In the genomic region with DNA sequence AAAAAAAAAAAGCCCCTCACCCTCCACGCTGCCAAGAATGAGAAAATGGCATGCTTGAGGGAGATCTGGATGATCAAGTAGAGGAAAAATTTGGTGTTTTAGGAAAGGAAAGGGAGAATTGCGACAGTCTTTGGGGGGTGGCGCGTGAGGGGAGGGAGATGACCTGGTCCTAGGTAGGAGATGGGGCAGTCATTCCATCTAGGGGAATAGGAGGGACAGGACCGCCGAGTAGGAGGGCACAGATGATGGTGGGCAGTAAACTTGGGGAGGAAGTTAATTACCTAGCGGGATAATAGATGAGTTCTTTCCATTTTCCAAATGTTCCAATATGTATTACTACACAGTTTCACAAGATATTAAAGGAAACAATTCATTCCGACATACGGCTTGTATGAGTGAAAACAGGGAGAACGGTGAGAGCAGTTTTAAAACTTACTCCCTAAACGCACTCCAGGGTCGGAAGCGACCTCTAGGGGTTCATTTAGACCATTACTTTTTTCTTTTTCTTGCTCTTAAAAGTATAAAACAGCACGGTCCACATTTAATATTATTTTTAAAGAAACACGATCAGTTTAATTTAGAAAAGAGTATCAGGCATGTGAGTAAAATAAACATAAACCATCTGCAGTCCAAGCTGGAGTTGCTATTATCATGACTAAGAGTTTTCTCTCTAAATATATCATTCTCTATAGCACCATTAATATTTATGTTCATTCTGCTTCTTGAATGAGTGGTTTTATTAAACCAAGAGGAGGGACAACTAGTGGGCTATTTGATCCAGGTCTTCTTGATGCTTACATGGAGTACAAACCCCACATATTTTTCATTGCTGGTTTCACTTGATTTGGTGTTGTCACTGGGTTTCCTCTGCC, we compare ENCODE assay signal across 9 cellular contexts. TPM values are rescaled to one million over a fixed set of nuclear protein-coding genes. Genes with fewer than 3 reads are reported as not detected.
DNase-seq lines count a peak whose midpoint lies in the region; ATAC-seq, FAIRE-seq and TF ChIP-seq lines count a peak whose summit lies in the region.
"Had no signal": no experiment of that assay in that cellular context is flagged by ENCODE, and none has a peak within 500 bp of the region (broad histone marks: within the 10 kb centered on the region; RNA-seq: fewer than 3 reads in every experiment).

No MANE protein-coding gene starts in this region.

- H3K4me2 ChIP-seq in endothelial cell of umbilical vein (ENCODE audit: insufficient read depth, low read length), result peak overlapping the region; percentile 85
- H3K4me2 ChIP-seq in neural cell (ENCODE audit: low read length), result no peak overlapping the region

- peak overlapping the region; percentile 50 for H3K4me3 Mint-ChIP-seq in T-helper 17 cell

- peaks cover 9% of the 10 kb centered on the region for H3K27me3 Mint-ChIP-seq in T-helper 17 cell

- H3K9me3 ChIP-seq in T-helper 17 cell (ENCODE audit: control insufficient read depth, low read length, poor library complexity, severe bottlenecking) (no peaks in the 10 kb centered on the region), endothelial cell of umbilical vein (replicated peaks; ENCODE audit: control insufficient read depth, insufficient read depth, low read length) (no peaks in the 10 kb centered on the region), neural cell (ENCODE audit: low read length) (no peaks in the 10 kb centered on the region)

- no peak for TF ChIP-seq EP300 in neural cell (conservative IDR thresholded peaks at IDR 0.05; ENCODE audit: poor library complexity, severe bottlenecking)

- H3F3A ChIP-seq in neural cell (ENCODE audit: insufficient read depth, low read length, poor library complexity, severe bottlenecking), result no peaks in the 10 kb centered on the region

- H3K36me3 Mint-ChIP-seq in T-helper 17 cell (ENCODE audit: low read depth), result peaks cover 5% of the 10 kb centered on the region

- H3K27ac Mint-ChIP-seq in T-helper 17 cell, result no peak overlapping the region

- intact Hi-C loops in endothelial cell of umbilical vein (cut with micrococcal nuclease), result loop anchor here (1.0 to 5.0 kb wide), 2 partner anchors 160 to 181 kb away; no protein-coding TSS in a partner anchor

- FAIRE-seq in endothelial cell of umbilical vein (lab: Jason Lieb, UNC), result peak; percentile 74

- POLR2A ChIA-PET in endothelial cell of umbilical vein (lab: Charles Lee), result interaction anchor here (0.7 kb wide), 1 partner anchor 36 kb away, joined by 5 read pairs; no protein-coding TSS in a partner anchor

- H3K9ac ChIP-seq in endothelial cell of umbilical vein (replicated peaks; ENCODE audit: extremely low read depth, insufficient read depth, low read length) (no peak overlapping the region), neural cell (ENCODE audit: low read length) (no peak overlapping the region)

- peaks cover 25% of the 10 kb centered on the region for H3K4me1 Mint-ChIP-seq in T-helper 17 cell

- BruUV-seq in endothelial cell of umbilical vein (replicated peaks; lab: Mats Ljungman, UMichigan), result no TSS peak

- no peak overlapping the region for H3K27ac ChIP-seq in endothelial cell of umbilical vein (ENCODE audit: insufficient read depth, low read depth, low read length)
- H3K27ac ChIP-seq in neural cell (ENCODE audit: low read length), result no peak overlapping the region
- H3K27ac ChIP-seq: epithelial cell of prostate had no signal

- H2AFZ ChIP-seq in endothelial cell of umbilical vein (ENCODE audit: low read depth, low read length) (peak overlapping the region; percentile 71), neural cell (ENCODE audit: low read depth, low read length) (no peak overlapping the region)

- dilution Hi-C loops in endothelial cell of umbilical vein (cut with MboI; ENCODE audit: extremely low pct_ligation_motif_present, low sequenced_read_pairs), result no loop called here

- no peak for TF ChIP-seq POLR2A in endothelial cell of umbilical vein (IDR thresholded peaks at IDR 0.05; ENCODE audit: low read depth, low read length)

- ATAC-seq in T-helper 17 cell (no peak), GM21526 (IDR thresholded peaks at IDR 0.05; ENCODE audit: low FRiP score, unreplicated experiment) (no peak), HG03469 (IDR thresholded peaks at IDR 0.05; ENCODE audit: unreplicated experiment) (no peak)

- CTCF ChIA-PET in endothelial cell of umbilical vein (lab: Charles Lee), result interaction anchor here (0.7 to 2.8 kb wide), 4 partner anchors 10 to 161 kb away, joined by 4 to 13 read pairs (median 6); no protein-coding TSS in a partner anchor

- TF ChIP-seq CTCF in endothelial cell of umbilical vein (IDR thresholded peaks at IDR 0.05; ENCODE audit: extremely low read depth in 1 of 2, insufficient read depth in 1 of 2, low read depth in 1 of 2, low read length in 2 of 2) (peak; percentile 54 to 61), neural cell (IDR thresholded peaks at IDR 0.05; ENCODE audit: poor library complexity, severe bottlenecking) (peak; percentile 68)

- H3K36me3 ChIP-seq in endothelial cell of umbilical vein (ENCODE audit: control insufficient read depth in 2 of 2, extremely low read depth in 1 of 2, insufficient read depth in 2 of 2, low read length in 2 of 2) (no peaks in the 10 kb centered on the region), neural cell (ENCODE audit: insufficient read depth, low read length) (no peaks in the 10 kb centered on the region)

- peak; percentile 69 for DNase-seq in activated effector memory CD4-positive, alpha-beta T cell treated with anti-CD3 and anti-CD28 coated beads, Interleukin-2, amount 50 U/mL, for 16 hours
- DNase-seq in activated effector memory CD4-positive, alpha-beta T cell treated with Interleukin-2 at 50 U/mL for 16 hours, result no peak
- DNase-seq in LoVo (ENCODE audit: low spot score) (peak; percentile 47), T-helper 17 cell (no peak), endothelial cell of umbilical vein (ENCODE audit: low read depth, low spot score) (peak; percentile 76)

- H4K20me1 ChIP-seq in endothelial cell of umbilical vein (replicated peaks; ENCODE audit: control insufficient read depth, extremely low read depth, insufficient read depth, low read length) (no peaks in the 10 kb centered on the region), neural cell (ENCODE audit: insufficient read depth) (no peaks in the 10 kb centered on the region)

- no peaks in the 10 kb centered on the region for H3K9me1 ChIP-seq in endothelial cell of umbilical vein (replicated peaks; ENCODE audit: control insufficient read depth, extremely low read depth, insufficient read depth, low read length)

- TF ChIP-seq RAD21 in neural cell (conservative IDR thresholded peaks at IDR 0.05), result peak; percentile 67

- peak overlapping the region in 1 of 3 experiments; percentile 19 for H3K4me3 ChIP-seq in endothelial cell of umbilical vein (replicated peaks in 1 of 3; ENCODE audit: insufficient read depth in 1 of 3, low read depth in 1 of 3, low read length in 3 of 3)
- H3K4me3 ChIP-seq in neural cell (ENCODE audit: low read length), result no peak overlapping the region

- H3K79me2 ChIP-seq in endothelial cell of umbilical vein (ENCODE audit: control insufficient read depth, insufficient read depth, low read length), result peaks cover 4% of the 10 kb centered on the region
- H3K79me2 ChIP-seq in neural cell (replicated peaks; ENCODE audit: insufficient read depth, low read length), result peaks cover 11% of the 10 kb centered on the region

- no peaks in the 10 kb centered on the region for H3K9me2 ChIP-seq in neural cell (ENCODE audit: insufficient read depth, low read length)

- H3K4me1 ChIP-seq in endothelial cell of umbilical vein (ENCODE audit: control insufficient read depth, extremely low read depth, insufficient read depth, low read length), result peaks cover 15% of the 10 kb centered on the region

- H3K27me3 ChIP-seq in endothelial cell of umbilical vein (ENCODE audit: control insufficient read depth in 2 of 2, insufficient read depth in 2 of 2, low read length in 2 of 2), result peaks cover 14 to 26% of the 10 kb centered on the region in 2 experiments
- no peaks in the 10 kb centered on the region for H3K27me3 ChIP-seq in neural cell (ENCODE audit: insufficient read depth, low read depth, low read length)

TF ChIP-seq in neural cell, 6 proteins besides CTCF, POLR2A, EP300 and RAD21 (continues in another document):
- TF ChIP-seq SMC3 (conservative IDR thresholded peaks at IDR 0.05; ENCODE audit: poor library complexity), result peak; percentile 59

RNA-seq across cellular contexts. Expression of gene FNTB, which starts 3.0 kb away (rescaled TPM):
- total RNA-seq in T-helper 17 cell, result 10 to 100 TPM; 14.2 to 22.5 TPM
- total RNA-seq in endothelial cell of umbilical vein, result 21.0 and 24.5 TPM in 2 replicates
- polyA plus RNA-seq in endothelial cell of umbilical vein, result 21.6 and 25.6 TPM in 2 replicates
- polyA plus RNA-seq in endothelial cell of umbilical vein (2011; cell fraction: cytosol; rRNA removed), result 19.3 and 19.7 TPM in 2 replicates
- 22.2 and 23.4 TPM in 2 replicates for polyA plus RNA-seq in endothelial cell of umbilical vein (2011; cell fraction: nucleus; rRNA removed)
- polyA plus RNA-seq in endothelial cell of umbilical vein (2012), result 9.9 and 11.6 TPM in 2 replicates
- polyA minus RNA-seq in endothelial cell of umbilical vein, result 34.5 and 42.1 TPM in 2 replicates
- polyA minus RNA-seq in endothelial cell of umbilical vein (2011; cell fraction: cytosol; rRNA and poly(A)+ RNA removed), result 24.9 TPM
- polyA minus RNA-seq in endothelial cell of umbilical vein (2011; cell fraction: nucleus; rRNA and poly(A)+ RNA removed), result 21.9 and 27.2 TPM in 2 replicates
- polyA plus RNA-seq in neural cell, result 6.7 and 14.2 TPM in 2 replicates
- 14.7 and 15.3 TPM in 2 replicates for polyA minus RNA-seq in neural cell

RNA-seq across cellular contexts. Expression of gene RAB15, which starts 11.5 kb away (rescaled TPM):
- total RNA-seq in T-helper 17 cell, result 1 to 10 TPM; 4.8 to 5.8 TPM
- 24.9 and 26.7 TPM in 2 replicates for total RNA-seq in endothelial cell of umbilical vein
- 33.3 and 34.3 TPM in 2 replicates for polyA plus RNA-seq in endothelial cell of umbilical vein
- 23.0 and 27.4 TPM in 2 replicates for polyA plus RNA-seq in endothelial cell of umbilical vein (2011; cell fraction: cytosol; rRNA removed)
- polyA plus RNA-seq in endothelial cell of umbilical vein (2011; cell fraction: nucleus; rRNA removed), result 52.6 and 56.8 TPM in 2 replicates
- 18.9 and 19.7 TPM in 2 replicates for polyA plus RNA-seq in endothelial cell of umbilical vein (2012)
- 27.6 and 32.9 TPM in 2 replicates for polyA minus RNA-seq in endothelial cell of umbilical vein
- polyA minus RNA-seq in endothelial cell of umbilical vein (2011; cell fraction: cytosol; rRNA and poly(A)+ RNA removed), result not detected
- polyA minus RNA-seq in endothelial cell of umbilical vein (2011; cell fraction: nucleus; rRNA and poly(A)+ RNA removed), result 11.0 and 13.8 TPM in 2 replicates
- polyA plus RNA-seq in neural cell, result 42.0 and 56.4 TPM in 2 replicates
- 35.3 and 35.4 TPM in 2 replicates for polyA minus RNA-seq in neural cell

RNA-seq across cellular contexts. Expression of gene GPX2, which starts 41.1 kb away (rescaled TPM):
- total RNA-seq in T-helper 17 cell, result not detected
- total RNA-seq in endothelial cell of umbilical vein, result not detected in 2 replicates
- not detected in 2 replicates for polyA plus RNA-seq in endothelial cell of umbilical vein
- polyA plus RNA-seq in endothelial cell of umbilical vein (2011; cell fraction: cytosol; rRNA removed), result not detected in 2 replicates
- not detected in 2 replicates for polyA plus RNA-seq in endothelial cell of umbilical vein (2011; cell fraction: nucleus; rRNA removed)
- not detected in 2 replicates for polyA plus RNA-seq in endothelial cell of umbilical vein (2012)
- not detected in 2 replicates for polyA minus RNA-seq in endothelial cell of umbilical vein
- not detected for polyA minus RNA-seq in endothelial cell of umbilical vein (2011; cell fraction: cytosol; rRNA and poly(A)+ RNA removed)
- 0.63 TPM in 1 of 2 replicates, not detected in the other for polyA minus RNA-seq in endothelial cell of umbilical vein (2011; cell fraction: nucleus; rRNA and poly(A)+ RNA removed)
- polyA plus RNA-seq in neural cell, result not detected in 2 replicates
- polyA minus RNA-seq in neural cell, result not detected in 2 replicates

Comparison
In these comparisons a context has a peak if more than half of its experiments do, and no peak if none do; other contexts are left out.
1. DNase-seq: peak in activated effector memory CD4-positive, alpha-beta T cell treated with anti-CD3 and anti-CD28 coated beads, Interleukin-2, amount 50 U/mL, for 16 hours (single experiment), LoVo (single experiment) and endothelial cell of umbilical vein (single experiment); none in activated effector memory CD4-positive, alpha-beta T cell treated with Interleukin-2 at 50 U/mL for 16 hours (single experiment) and T-helper 17 cell (0 of 3).